In the genomic region with DNA sequence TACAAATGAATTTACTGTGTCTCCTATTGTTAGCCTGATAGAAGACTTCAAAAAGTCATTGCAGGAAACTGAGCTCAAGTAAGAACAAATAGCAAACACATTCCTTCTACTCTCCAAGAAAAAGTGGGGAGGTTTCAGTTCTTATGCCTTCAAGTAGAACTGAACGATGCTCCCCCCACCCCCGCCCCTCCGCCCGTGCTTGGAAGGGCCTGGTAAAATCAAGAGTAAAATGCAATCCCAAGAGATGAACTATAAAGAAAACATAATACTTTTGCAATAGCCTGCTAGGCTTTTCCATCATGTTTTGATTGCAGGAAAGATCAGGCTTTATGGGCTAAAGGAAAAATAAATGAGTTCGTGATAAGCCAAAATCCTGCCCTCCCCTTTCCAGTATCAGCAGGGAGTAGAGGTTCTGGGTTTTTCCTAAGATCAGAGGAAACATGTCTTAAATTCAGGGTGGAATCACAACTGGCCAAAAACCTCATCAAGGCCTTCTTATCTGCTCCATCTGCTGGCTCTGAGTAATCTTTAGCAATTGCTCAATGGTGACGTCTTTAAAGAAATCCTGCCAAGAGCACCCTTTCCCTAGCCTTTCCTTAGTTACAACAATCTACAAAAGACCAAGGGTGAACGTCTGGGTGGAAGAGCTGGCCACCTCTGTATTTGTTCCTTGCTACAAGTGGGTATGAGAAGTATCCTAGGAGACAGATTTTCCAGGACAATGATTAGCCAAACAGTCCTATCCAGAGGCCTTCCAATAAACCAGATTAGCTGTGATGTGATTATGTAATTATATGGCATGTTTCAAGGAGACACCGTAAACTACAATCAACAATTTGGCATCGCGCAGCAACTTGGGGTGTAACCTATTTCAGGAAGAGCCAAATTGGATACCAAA, we compare ENCODE assay signal across 8 cellular contexts.
A peak's percentile ranks its signal among the peaks of the same experiment; 100 is the strongest.
DNase-seq lines count a peak whose midpoint lies in the region; ATAC-seq, FAIRE-seq and TF ChIP-seq lines count a peak whose summit lies in the region.

No MANE protein-coding gene starts in this region.

- no peaks in the 10 kb centered on the region for H3K36me3 Mint-ChIP-seq in natural killer cell

- intact Hi-C loops in sciatic nerve (cut with DNase I) (no loop called here), natural killer cell (cut with micrococcal nuclease) (no loop called here)

- DNase-seq in GM12892 (ENCODE audit: insufficient read length) (no peak), RKO (ENCODE audit: low spot score) (peak; percentile 46), fibroblast of peridontal ligament (ENCODE audit: extremely low read depth) (peak; percentile 96), sciatic nerve (ENCODE audit: low spot score) (no peak), natural killer cell (no peak), epidermal melanocyte (ENCODE audit: insufficient read length, low spot score) (no peak)
- no peak for DNase-seq in activated CD4-positive, alpha-beta T cell treated with anti-CD3 and anti-CD28 coated beads for 1 hour

- H3K4me3 Mint-ChIP-seq in natural killer cell, result no peak overlapping the region

- no peak overlapping the region for H3K27ac Mint-ChIP-seq in natural killer cell

- FAIRE-seq in GM12892 (lab: Jason Lieb, UNC), result peak; percentile 48

- H3K4me1 Mint-ChIP-seq in natural killer cell, result no peaks in the 10 kb centered on the region

- no peak for TF ChIP-seq POLR2A in GM12892 (IDR thresholded peaks at IDR 0.05; ENCODE audit: low read depth, low read length)

- no peaks in the 10 kb centered on the region for H3K9me3 Mint-ChIP-seq in natural killer cell

- ATAC-seq in sciatic nerve, result peak; percentile 94
- ATAC-seq in natural killer cell, result no peak
- ATAC-seq in HG03139 (IDR thresholded peaks at IDR 0.05; ENCODE audit: unreplicated experiment), result no peak

- peaks cover 0 to 13% of the 10 kb centered on the region in 2 donors for H3K27me3 Mint-ChIP-seq in natural killer cell (ENCODE audit: low read depth in 2 of 2)

- no peak for TF ChIP-seq CTCF in natural killer cell (IDR thresholded peaks at IDR 0.05)

Comparison
In these comparisons a context has a peak if more than half of its experiments do, and no peak if none do; other contexts are left out.
1. DNase-seq: peak in RKO (single experiment) and fibroblast of peridontal ligament (single experiment); none in GM12892 (single experiment), sciatic nerve (single experiment), natural killer cell (single experiment), activated CD4-positive, alpha-beta T cell treated with anti-CD3 and anti-CD28 coated beads for 1 hour (single experiment) and epidermal melanocyte (single experiment).